Comparison of ENCODE assay signal across 3 cellular contexts in genomic region chr3:38805765-38806386, GRCh38.
A peak's percentile ranks its signal among the peaks of the same experiment; 100 is the strongest.
TF ChIP-seq lines count a peak whose summit lies in the region.

No MANE protein-coding gene starts in this region.

TF ChIP-seq in A549, 52 proteins besides CTCF, POLR2A, EP300 and RAD21:
- TF ChIP-seq HDAC2 (IDR thresholded peaks at IDR 0.05), result 0 out of 2 replicates have a peak, but pooled peaks have one; percentile 34
- TF ChIP-seq EHMT2 (IDR thresholded peaks at IDR 0.05; ENCODE audit: low read depth), result peak; percentile 98
- TF ChIP-seq NFE2L2 (conservative IDR thresholded peaks at IDR 0.05; ENCODE audit: low read length), result no peak
- peak; percentile 88 for TF ChIP-seq HOXB5 (CRISPR knock-in tag; IDR thresholded peaks at IDR 0.05)
- TF ChIP-seq POLR2AphosphoS2 (conservative IDR thresholded peaks at IDR 0.05; ENCODE audit: low read length), result no peak
- no peak for TF ChIP-seq FOSB (CRISPR knock-in tag; IDR thresholded peaks at IDR 0.05)
- TF ChIP-seq KDM1A (IDR thresholded peaks at IDR 0.05; ENCODE audit: low read depth), result no peak
- no peak for TF ChIP-seq MAFK (IDR thresholded peaks at IDR 0.05; ENCODE audit: partially characterized antibody)
- no peak for TF ChIP-seq NPAS2 (CRISPR knock-in tag; IDR thresholded peaks at IDR 0.05; ENCODE audit: borderline replicate concordance)
- 0 out of 2 replicates have a peak, but pooled peaks have one; percentile 64 for TF ChIP-seq EHF (CRISPR knock-in tag; IDR thresholded peaks at IDR 0.05)
- no peak for TF ChIP-seq RCOR1 (IDR thresholded peaks at IDR 0.05; ENCODE audit: low read depth, low read length)
- TF ChIP-seq CBX2 (IDR thresholded peaks at IDR 0.05; ENCODE audit: borderline replicate concordance, low read depth), result no peak
- peak; percentile 68; the same call in 1 of the 2 replicates for TF ChIP-seq HOXB13 (CRISPR knock-in tag; IDR thresholded peaks at IDR 0.05; ENCODE audit: low read depth)
- TF ChIP-seq, protein P1, sequence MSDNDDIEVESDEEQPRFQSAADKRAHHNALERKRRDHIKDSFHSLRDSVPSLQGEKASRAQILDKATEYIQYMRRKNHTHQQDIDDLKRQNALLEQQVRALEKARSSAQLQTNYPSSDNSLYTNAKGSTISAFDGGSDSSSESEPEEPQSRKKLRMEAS (IDR thresholded peaks at IDR 0.05), result no peak
- TF ChIP-seq REST (IDR thresholded peaks at IDR 0.05), result peak; percentile 99
- TF ChIP-seq ESRRA (IDR thresholded peaks at IDR 0.05; ENCODE audit: borderline replicate concordance, low read length), result no peak
- peak; percentile 71; the same call in 1 of the 2 replicates for TF ChIP-seq FOXS1 (CRISPR knock-in tag; IDR thresholded peaks at IDR 0.05)
- TF ChIP-seq CEBPB (IDR thresholded peaks at IDR 0.05), result no peak
- TF ChIP-seq, protein P2, sequence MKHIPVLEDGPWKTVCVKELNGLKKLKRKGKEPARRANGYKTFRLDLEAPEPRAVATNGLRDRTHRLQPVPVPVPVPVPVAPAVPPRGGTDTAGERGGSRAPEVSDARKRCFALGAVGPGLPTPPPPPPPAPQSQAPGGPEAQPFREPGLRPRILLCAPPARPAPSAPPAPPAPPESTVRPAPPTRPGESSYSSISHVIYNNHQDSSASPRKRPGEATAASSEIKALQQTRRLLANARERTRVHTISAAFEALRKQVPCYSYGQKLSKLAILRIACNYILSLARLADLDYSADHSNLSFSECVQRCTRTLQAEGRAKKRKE (CRISPR knock-in tag; IDR thresholded peaks at IDR 0.05; ENCODE audit: low read depth), result peak; percentile 68; the same call in 1 of the 2 replicates
- no peak for TF ChIP-seq HOXA7 (CRISPR knock-in tag; IDR thresholded peaks at IDR 0.05)
- TF ChIP-seq CBX8 (IDR thresholded peaks at IDR 0.05), result no peak
TF ChIP-seq in A549: peak in this region for 8.

TF ChIP-seq in PFSK-1, 5 proteins besides CTCF, POLR2A, EP300 and RAD21:
- TF ChIP-seq REST (IDR thresholded peaks at IDR 0.05; ENCODE audit: insufficient read depth in 1 of 2, low read depth in 2 of 2, low read length in 2 of 2), result peak; percentile 98 to 99
- no peak for TF ChIP-seq TAF1 (IDR thresholded peaks at IDR 0.05; ENCODE audit: borderline replicate concordance, insufficient read depth, low read length)
- no peak for TF ChIP-seq POLR2AphosphoS5 (IDR thresholded peaks at IDR 0.05; ENCODE audit: low read depth, low read length)
- no peak for TF ChIP-seq FOXP2 (optimal IDR thresholded peaks at IDR 0.05; ENCODE audit: borderline replicate concordance, extremely low read depth, extremely low read length, insufficient read depth)
- TF ChIP-seq SIN3A (IDR thresholded peaks at IDR 0.05; ENCODE audit: borderline replicate concordance, insufficient read depth, low read length), result peak; percentile 92; the same call in 1 of the 2 replicates

TF ChIP-seq in H1, 55 proteins besides CTCF, POLR2A, EP300 and RAD21 (continued from another document):
- TF ChIP-seq HDAC2 (IDR thresholded peaks at IDR 0.05; ENCODE audit: borderline replicate concordance in 1 of 2, low read depth in 2 of 2, low read length in 2 of 2) (peak; percentile 96 to 97), RFX5 (IDR thresholded peaks at IDR 0.05; ENCODE audit: borderline replicate concordance, low read depth, low read length) (no peak), SRF (IDR thresholded peaks at IDR 0.05; ENCODE audit: low read depth, low read length) (no peak), CREB1 (IDR thresholded peaks at IDR 0.05) (peak; percentile 44; the same call in 1 of the 2 replicates), SAP30 (IDR thresholded peaks at IDR 0.05; ENCODE audit: insufficient read depth, insufficient replicate concordance, low read length) (peak; percentile 89), EZH2 (IDR thresholded peaks at IDR 0.05; ENCODE audit: low read depth, low read length, severe bottlenecking) (no peak), TAF7 (optimal IDR thresholded peaks at IDR 0.05; ENCODE audit: borderline replicate concordance, low read depth, low read length) (peak; percentile 96), TEAD4 (IDR thresholded peaks at IDR 0.05; ENCODE audit: low read depth, low read length) (peak; percentile 48; the same call in 1 of the 2 replicates), CBX5 (IDR thresholded peaks at IDR 0.05; ENCODE audit: low read depth, low read length) (no peak), SIN3A (conservative IDR thresholded peaks at IDR 0.05 in 1 of 2, IDR thresholded peaks at IDR 0.05 in 1 of 2; ENCODE audit: low read depth in 1 of 2, low read length in 2 of 2) (peak; percentile 99), KDM4A (IDR thresholded peaks at IDR 0.05; ENCODE audit: low read depth, low read length, severe bottlenecking) (no peak)
